40 cellular contexts compared by ENCODE assay signal in genomic region chr2:115168457-115168856, GRCh38.
"Had no signal": no experiment of that assay in that cellular context is flagged by ENCODE, and none has a peak within 500 bp of the region (broad histone marks: within the 10 kb centered on the region; RNA-seq: fewer than 3 reads in every experiment).

No MANE protein-coding gene starts in this region.

- FAIRE-seq: astrocyte, bronchial epithelial cell had no signal

- ATAC-seq: activated naive CD4-positive, alpha-beta T cell treated with anti-CD3 and anti-CD28 coated beads, Interleukin-2, amount 50 U/mL, for 72 hours; activated T-cell treated with anti-CD3 and anti-CD28 coated beads, Interleukin-2, amount 50 U/mL, for 4 hours; activated T-cell treated with anti-CD3 and anti-CD28 coated beads, Interleukin-2, amount 50 U/mL, for 72 hours; activated T-helper 17 cell treated with anti-CD3 and anti-CD28 coated beads, Interleukin-2, amount 50 U/mL, for 72 hours; body of pancreas had no signal

- DNase-seq: activated effector memory CD4-positive, alpha-beta T cell treated with anti-CD3 and anti-CD28 coated beads, Interleukin-2, amount 50 U/mL, for 16 hours; activated effector memory CD4-positive, alpha-beta T cell treated with Interleukin-2 at 50 U/mL for 16 hours; activated gamma-delta T cell; activated gamma-delta T cell treated with Interleukin-2 at 50 U/mL for 16 hours; activated naive CD4-positive, alpha-beta T cell; activated naive CD4-positive, alpha-beta T cell treated with anti-CD3 and anti-CD28 coated beads for 36 hours; activated naive CD4-positive, alpha-beta T cell treated with anti-CD3 and anti-CD28 coated beads, Interleukin-2, amount 10 ng/mL, durations not matched to agents 7 days and 5 days; activated naive CD4-positive, alpha-beta T cell treated with anti-CD3 and anti-CD28 coated beads, Interleukin-2, amount 50 U/mL, for 16 hours; activated naive CD4-positive, alpha-beta T cell treated with Interleukin-2 at 50 U/mL for 16 hours; activated naive CD8-positive, alpha-beta T cell treated with anti-CD3 and anti-CD28 coated beads for 36 hours; activated naive CD8-positive, alpha-beta T cell treated with anti-CD3 and anti-CD28 coated beads, Interleukin-2, amount 10 ng/mL, durations not matched to agents 7 days and 5 days; activated T-cell treated with anti-CD3 and anti-CD28 coated beads for 4 hours; activated T-cell treated with anti-CD3 and anti-CD28 coated beads, Interleukin-2, amount 50 U/mL, for 1 hour; activated T-cell treated with anti-CD3 and anti-CD28 coated beads, Interleukin-2, amount 50 U/mL, for 24 hours; activated T-cell treated with anti-CD3 and anti-CD28 coated beads, Interleukin-2, amount 50 U/mL, for 4 hours; activated T-cell treated with anti-CD3 and anti-CD28 coated beads, Interleukin-2, amount 50 U/mL, for 48 hours; activated T-cell treated with anti-CD3 and anti-CD28 coated beads, Interleukin-2, amount 50 U/mL, for 72 hours; adrenal gland; amniotic stem cell; amygdala; anterior cingulate cortex; aorta; body of pancreas; brain microvascular endothelial cell; caudate nucleus; central memory CD4-positive, alpha-beta T cell; cerebellar nuclear complex had no signal

- H3K4me3 Mint-ChIP-seq: activated naive CD4-positive, alpha-beta T cell treated with anti-CD3 and anti-CD28 coated beads for 36 hours; activated naive CD4-positive, alpha-beta T cell treated with anti-CD3 and anti-CD28 coated beads, Interleukin-2, amount 10 ng/mL, durations not matched to agents 7 days and 5 days; activated naive CD4-positive, alpha-beta T cell treated with anti-CD3 and anti-CD28 coated beads, Interleukin-2, amount 50 U/mL, for 24 hours; activated naive CD8-positive, alpha-beta T cell; activated naive CD8-positive, alpha-beta T cell treated with anti-CD3 and anti-CD28 coated beads for 36 hours; activated naive CD8-positive, alpha-beta T cell treated with anti-CD3 and anti-CD28 coated beads, Interleukin-2, amount 10 ng/mL, durations not matched to agents 7 days and 5 days; activated T-cell treated with anti-CD3 and anti-CD28 coated beads, Interleukin-2, amount 50 U/mL, for 24 hours; activated T-cell treated with anti-CD3 and anti-CD28 coated beads, Interleukin-2, amount 50 U/mL, for 4 hours; activated T-cell treated with anti-CD3 and anti-CD28 coated beads, Interleukin-2, amount 50 U/mL, for 72 hours; activated T-helper 1 cell treated with anti-CD3 and anti-CD28 coated beads, Interleukin-12 subunit alpha, Interleukin-12 subunit beta, Interleukin-2, Interleukin-4 antibody, amounts not matched to agents 30 ng/mL and 10 ng/mL and 1 ng/mL, durations not matched to agents 14 hours and 24 hours and 36 hours; activated T-helper 17 cell treated with anti-CD3 and anti-CD28 coated beads, Interleukin-2, amount 50 U/mL, for 72 hours; brain; central memory CD8-positive, alpha-beta T cell had no signal

- H3K27ac ChIP-seq: adrenal gland, ascending aorta, brain microvascular endothelial cell, breast epithelium, cardiac muscle cell had no signal

- H3K4me1 ChIP-seq: ascending aorta, breast epithelium had no signal

- H3K4me3 ChIP-seq: adrenal gland, ascending aorta, body of pancreas, breast epithelium, cardiac muscle cell had no signal

- H3K27ac Mint-ChIP-seq: activated naive CD4-positive, alpha-beta T cell treated with anti-CD3 and anti-CD28 coated beads for 36 hours; activated naive CD4-positive, alpha-beta T cell treated with anti-CD3 and anti-CD28 coated beads, Interleukin-2, amount 10 ng/mL, durations not matched to agents 7 days and 5 days; activated naive CD4-positive, alpha-beta T cell treated with anti-CD3 and anti-CD28 coated beads, Interleukin-2, amount 50 U/mL, for 24 hours; activated naive CD4-positive, alpha-beta T cell treated with anti-CD3 and anti-CD28 coated beads, Interleukin-2, amount 50 U/mL, for 72 hours; activated naive CD8-positive, alpha-beta T cell; activated naive CD8-positive, alpha-beta T cell treated with anti-CD3 and anti-CD28 coated beads for 36 hours; activated naive CD8-positive, alpha-beta T cell treated with anti-CD3 and anti-CD28 coated beads, Interleukin-2, amount 10 ng/mL, durations not matched to agents 7 days and 5 days; activated T-cell treated with anti-CD3 and anti-CD28 coated beads, Interleukin-2, amount 50 U/mL, for 24 hours; activated T-cell treated with anti-CD3 and anti-CD28 coated beads, Interleukin-2, amount 50 U/mL, for 72 hours; activated T-helper 1 cell treated with anti-CD3 and anti-CD28 coated beads, Interleukin-12 subunit alpha, Interleukin-12 subunit beta, Interleukin-2, Interleukin-4 antibody, amounts not matched to agents 30 ng/mL and 10 ng/mL and 1 ng/mL, durations not matched to agents 14 hours and 24 hours and 36 hours; activated T-helper 17 cell treated with anti-CD3 and anti-CD28 coated beads, Interleukin-2, amount 50 U/mL, for 72 hours; activated T-helper 2 cell treated with anti-CD3 and anti-CD28 coated beads, Interferon-gamma antibody, Interleukin-2, Interleukin-4, amounts not matched to agents 10 μg/mL and 5 μg/mL and 100 μg/mL, durations not matched to agents 14 hours and 24 hours and 36 hours; brain had no signal

- H3K27me3 ChIP-seq: adrenal gland, ascending aorta, body of pancreas, brain microvascular endothelial cell had no signal

- H3K4me1 Mint-ChIP-seq: activated naive CD4-positive, alpha-beta T cell treated with anti-CD3 and anti-CD28 coated beads, Interleukin-2, amount 10 ng/mL, durations not matched to agents 7 days and 5 days; activated naive CD4-positive, alpha-beta T cell treated with anti-CD3 and anti-CD28 coated beads, Interleukin-2, amount 50 U/mL, for 24 hours; activated naive CD8-positive, alpha-beta T cell treated with anti-CD3 and anti-CD28 coated beads for 36 hours; activated naive CD8-positive, alpha-beta T cell treated with anti-CD3 and anti-CD28 coated beads, Interleukin-2, amount 10 ng/mL, durations not matched to agents 7 days and 5 days; activated T-helper 17 cell treated with anti-CD3 and anti-CD28 coated beads, Interleukin-2, amount 50 U/mL, for 72 hours; central memory CD8-positive, alpha-beta T cell had no signal

- H3K9me3 ChIP-seq: adrenal gland, ascending aorta, body of pancreas, breast epithelium had no signal

- H3K36me3 ChIP-seq: adrenal gland, ascending aorta, brain microvascular endothelial cell, cardiac muscle cell had no signal

- H3K9me3 Mint-ChIP-seq: activated naive CD4-positive, alpha-beta T cell treated with anti-CD3 and anti-CD28 coated beads, Interleukin-2, amount 10 ng/mL, durations not matched to agents 7 days and 5 days; activated naive CD4-positive, alpha-beta T cell treated with anti-CD3 and anti-CD28 coated beads, Interleukin-2, amount 50 U/mL, for 24 hours; activated naive CD8-positive, alpha-beta T cell treated with anti-CD3 and anti-CD28 coated beads for 36 hours; activated naive CD8-positive, alpha-beta T cell treated with anti-CD3 and anti-CD28 coated beads, Interleukin-2, amount 10 ng/mL, durations not matched to agents 7 days and 5 days; activated T-cell treated with anti-CD3 and anti-CD28 coated beads, Interleukin-2, amount 50 U/mL, for 24 hours; activated T-cell treated with anti-CD3 and anti-CD28 coated beads, Interleukin-2, amount 50 U/mL, for 72 hours; activated T-helper 1 cell treated with anti-CD3 and anti-CD28 coated beads, Interleukin-12 subunit alpha, Interleukin-12 subunit beta, Interleukin-2, Interleukin-4 antibody, amounts not matched to agents 30 ng/mL and 10 ng/mL and 1 ng/mL, durations not matched to agents 14 hours and 24 hours and 36 hours; activated T-helper 2 cell treated with anti-CD3 and anti-CD28 coated beads, Interferon-gamma antibody, Interleukin-2, Interleukin-4, amounts not matched to agents 10 μg/mL and 5 μg/mL and 100 μg/mL, durations not matched to agents 14 hours and 24 hours and 36 hours had no signal

- H3K36me3 Mint-ChIP-seq: activated naive CD4-positive, alpha-beta T cell treated with anti-CD3 and anti-CD28 coated beads, Interleukin-2, amount 10 ng/mL, durations not matched to agents 7 days and 5 days; activated naive CD4-positive, alpha-beta T cell treated with anti-CD3 and anti-CD28 coated beads, Interleukin-2, amount 50 U/mL, for 24 hours; activated naive CD8-positive, alpha-beta T cell; activated naive CD8-positive, alpha-beta T cell treated with anti-CD3 and anti-CD28 coated beads for 36 hours; activated naive CD8-positive, alpha-beta T cell treated with anti-CD3 and anti-CD28 coated beads, Interleukin-2, amount 10 ng/mL, durations not matched to agents 7 days and 5 days; brain had no signal
